Comparison of ENCODE assay signal across 8 cellular contexts in genomic region chr20:20367681-20368413, GRCh38. TPM values are rescaled to one million over a fixed set of nuclear protein-coding genes. Genes with fewer than 3 reads are reported as not detected.
DNase-seq lines count a peak whose midpoint lies in the region; ATAC-seq and TF ChIP-seq lines count a peak whose summit lies in the region.

TSS of gene INSM1 (plus strand) at chr20:20368104. CDS start at chr20:20368268, 164 bp downstream.

- peak within 1 kb of the TSS; percentile 96 to 99 (median 98) for H3K4me2 ChIP-seq in BLaER1 treated with 17β-estradiol and CSF1 and Interleukin-3, amounts not matched to agents 10 nM and 100 nM
- peak within 1 kb of the TSS; percentile 71 for H3K4me2 ChIP-seq in skeletal muscle satellite cell (ENCODE audit: low read length)

- peaks cover 0 to 14% (median 6%) of the 10 kb centered on the region in 11 experiments; a peak in 10 of 22 replicates for H3K9me3 ChIP-seq in BLaER1 treated with 17β-estradiol and CSF1 and Interleukin-3, amounts not matched to agents 10 nM and 100 nM (replicated peaks in 1 of 11)
- H3K9me3 ChIP-seq in Panc1 (ENCODE audit: control insufficient read depth, insufficient read depth, low read depth, low read length) (no peaks in the 10 kb centered on the region), esophagus squamous epithelium (no peaks in the 10 kb centered on the region), skeletal muscle satellite cell (replicated peaks; ENCODE audit: low read length) (no peaks in the 10 kb centered on the region)

- peak within 1 kb of the TSS in 9 of 11 experiments; percentile 25 to 59 (median 41); a peak in 13 of 22 replicates for H3K9ac ChIP-seq in BLaER1 treated with 17β-estradiol and CSF1 and Interleukin-3, amounts not matched to agents 10 nM and 100 nM
- no peak within 1 kb of the TSS for H3K9ac ChIP-seq in skeletal muscle satellite cell (ENCODE audit: low read depth, low read length)

- POLR2A ChIA-PET in Panc1 (lab: Charles Lee) = no interaction called here

- TF ChIP-seq CTCF in Panc1 (IDR thresholded peaks at IDR 0.05) = no peak
- no peak for TF ChIP-seq CTCF in esophagus squamous epithelium (IDR thresholded peaks at IDR 0.05)
- TF ChIP-seq CTCF in foreskin keratinocyte (conservative IDR thresholded peaks at IDR 0.05) = no peak

- peaks cover 100% of the 10 kb centered on the region in 11 experiments for H3K27me3 ChIP-seq in BLaER1 treated with 17β-estradiol and CSF1 and Interleukin-3, amounts not matched to agents 10 nM and 100 nM
- peaks cover 39% of the 10 kb centered on the region for H3K27me3 ChIP-seq in Panc1 (ENCODE audit: control insufficient read depth, insufficient read depth, low read length)
- peaks cover 47 to 100% (median 54%) of the 10 kb centered on the region in 4 donors for H3K27me3 ChIP-seq in esophagus squamous epithelium
- peaks cover 80% of the 10 kb centered on the region for H3K27me3 ChIP-seq in skeletal muscle satellite cell (ENCODE audit: control insufficient read depth, insufficient read depth, low read length)
- peaks cover 97% of the 10 kb centered on the region for H3K27me3 ChIP-seq in foreskin keratinocyte

- TF ChIP-seq POLR2A in esophagus squamous epithelium (IDR thresholded peaks at IDR 0.05) = no peak

- CTCF ChIA-PET in Panc1 (lab: Charles Lee) = no interaction called here

- intact Hi-C loops in Panc1 (cut with micrococcal nuclease; ENCODE audit: unreplicated experiment) (loop anchor here (10.0 kb wide), 1 partner anchor 283 kb away; no protein-coding TSS in a partner anchor), esophagus squamous epithelium (cut with DNase I) (loop anchor here (10.0 kb wide), 1 partner anchor 197 kb away; no protein-coding TSS in a partner anchor)

- no TSS peak for BruUV-seq in Panc1 (replicated peaks; lab: Mats Ljungman, UMichigan)

- H4K20me1 ChIP-seq in BLaER1 treated with 17β-estradiol and CSF1 and Interleukin-3, amounts not matched to agents 10 nM and 100 nM = peaks cover 0 to 78% (median 53%) of the 10 kb centered on the region in 11 experiments; a peak in 18 of 22 replicates

- peak; percentile 7 for ATAC-seq in HG02852 (IDR thresholded peaks at IDR 0.05; ENCODE audit: unreplicated experiment)
- ATAC-seq in Panc1 = no peak
- ATAC-seq in GM19023 (IDR thresholded peaks at IDR 0.05; ENCODE audit: unreplicated experiment) = no peak
- ATAC-seq in foreskin keratinocyte = no peak
- no peak for ATAC-seq in HG02938 (IDR thresholded peaks at IDR 0.05; ENCODE audit: unreplicated experiment)

- 0% methylated on average over 32 of the region's 101 CpGs; no CpG with 5 or more reads in 1 of the 2 donors for WGBS in esophagus squamous epithelium, 2 donors

- DNase-seq in Panc1 (ENCODE audit: low read depth, low spot score) (no peak), esophagus squamous epithelium (lab: John Stamatoyannopoulos, UW) (no peak), foreskin keratinocyte (no peak)

- in situ Hi-C loops in Panc1 (cut with HindIII; ENCODE audit: low pct_unique_long_range_greater_than_20kb, low sequenced_read_pairs) = no loop called here

- H3K4me3 ChIP-seq in BLaER1 treated with 17β-estradiol and CSF1 and Interleukin-3, amounts not matched to agents 10 nM and 100 nM = peak within 1 kb of the TSS; percentile 57 to 74 (median 64)
- H3K4me3 ChIP-seq in Panc1 (ENCODE audit: low read depth in 2 of 2, low read length in 2 of 2) = peak within 1 kb of the TSS; percentile 18 to 30
- peak within 1 kb of the TSS; percentile 10 to 63 (median 31) for H3K4me3 ChIP-seq in esophagus squamous epithelium
- no peak within 1 kb of the TSS for H3K4me3 ChIP-seq in skeletal muscle satellite cell (ENCODE audit: low read length)

- H3K36me3 ChIP-seq in BLaER1 treated with 17β-estradiol and CSF1 and Interleukin-3, amounts not matched to agents 10 nM and 100 nM = no peaks in the 10 kb centered on the region
- no peaks in the 10 kb centered on the region for H3K36me3 ChIP-seq in Panc1 (ENCODE audit: control insufficient read depth, insufficient read depth, low read length)
- no peaks in the 10 kb centered on the region for H3K36me3 ChIP-seq in esophagus squamous epithelium
- H3K36me3 ChIP-seq in skeletal muscle satellite cell (ENCODE audit: insufficient read depth, low read length) = no peaks in the 10 kb centered on the region

- no peak within 1 kb of the TSS for H3K27ac ChIP-seq in BLaER1 treated with 17β-estradiol and CSF1 and Interleukin-3, amounts not matched to agents 10 nM and 100 nM
- no peak within 1 kb of the TSS for H3K27ac ChIP-seq in Panc1 (ENCODE audit: low read length)
- no peak within 1 kb of the TSS for H3K27ac ChIP-seq in esophagus squamous epithelium
- no peak within 1 kb of the TSS for H3K27ac ChIP-seq in foreskin keratinocyte

- H3K4me1 ChIP-seq in BLaER1 treated with 17β-estradiol and CSF1 and Interleukin-3, amounts not matched to agents 10 nM and 100 nM = peaks cover 25 to 39% (median 33%) of the 10 kb centered on the region in 10 experiments; a peak in 18 of 20 replicates
- H3K4me1 ChIP-seq in Panc1 (ENCODE audit: control insufficient read depth, insufficient read depth, low read length) (peaks cover 3% of the 10 kb centered on the region), esophagus squamous epithelium (peaks cover 23 to 64% (median 48%) of the 10 kb centered on the region in 3 donors), skeletal muscle satellite cell (ENCODE audit: control insufficient read depth, insufficient read depth, low read length) (peaks cover 5% of the 10 kb centered on the region), foreskin keratinocyte (no peaks in the 10 kb centered on the region)

RNA-seq across cellular contexts. Expression of gene INSM1, which starts in this region (rescaled TPM):
- total RNA-seq in Panc1 (2021; ENCODE audit: unreplicated experiment) = 0.05 TPM
- not detected for polyA plus RNA-seq in Panc1 (2012; ENCODE audit: insufficient read length)
- not detected for total RNA-seq in esophagus squamous epithelium
- total RNA-seq in skeletal muscle satellite cell (2012; rRNA removed) = not detected in 2 replicates
- total RNA-seq in foreskin keratinocyte = not detected in 2 replicates
- not detected in 2 replicates for polyA plus RNA-seq in foreskin keratinocyte
